9 cellular contexts compared by ENCODE assay signal in genomic region chr16:10181196-10182162, GRCh38. TPM values are rescaled to one million over a fixed set of nuclear protein-coding genes. Genes with fewer than 3 reads are reported as not detected.
A peak's percentile ranks its signal among the peaks of the same experiment; 100 is the strongest.
DNase-seq lines count a peak whose midpoint lies in the region; ATAC-seq and TF ChIP-seq lines count a peak whose summit lies in the region.
"Had no signal": no experiment of that assay in that cellular context is flagged by ENCODE, and none has a peak within 500 bp of the region (broad histone marks: within the 10 kb centered on the region; RNA-seq: fewer than 3 reads in every experiment).

No MANE protein-coding gene starts in this region.

- 2 to 4% methylated on average over 75 to 84 of the region's 85 CpGs for WGBS in GM23248 (ENCODE audit: low coverage in 1 of 2, low lambda C conversion rate in 2 of 2, missing lambda C conversion rate in 2 of 2), 2 experiments

- no peaks in the 10 kb centered on the region for H3K9me3 ChIP-seq in DOHH2 (ENCODE audit: control insufficient read depth, insufficient read depth, low read length)
- H3K9me3 ChIP-seq in GM23248 (ENCODE audit: low read depth): no peaks in the 10 kb centered on the region

- no peaks in the 10 kb centered on the region for H3F3A ChIP-seq in DOHH2 (ENCODE audit: control insufficient read depth, insufficient read depth)
- H3F3A ChIP-seq in GM23248 (ENCODE audit: insufficient read depth): no peaks in the 10 kb centered on the region

- H3K9me2 ChIP-seq in DOHH2 (replicated peaks; ENCODE audit: control insufficient read depth, low read length) (no peaks in the 10 kb centered on the region), GM23248 (ENCODE audit: insufficient read depth) (no peaks in the 10 kb centered on the region)

- DNase-seq in GM23248 (peak; percentile 68), NCI-H82 treated with DMSO at 0.1 percent for 48 hours (lab: John Stamatoyannopoulos, UW; ENCODE audit: unreplicated experiment) (peak; percentile 52), astrocyte of the spinal cord (ENCODE audit: low read depth, low spot score) (peak; percentile 67), hypothalamus (lab: John Stamatoyannopoulos, UW) (peak in 47 of 51 donors; percentile 12 to 86 (median 47)), putamen (ENCODE audit: low spot score) (peak; percentile 84), MV-4-11 (lab: John Stamatoyannopoulos, UW) (no peak)

- H4K20me1 ChIP-seq in DOHH2 (ENCODE audit: control insufficient read depth, insufficient read depth, low read depth, low read length): no peaks in the 10 kb centered on the region
- H4K20me1 ChIP-seq in GM23248 (ENCODE audit: insufficient read depth): no peaks in the 10 kb centered on the region

- no peak overlapping the region for H3K9ac ChIP-seq in GM23248

- peaks cover 26% of the 10 kb centered on the region for H3K27me3 ChIP-seq in DOHH2 (ENCODE audit: control insufficient read depth, low read length)
- peaks cover 23% of the 10 kb centered on the region for H3K27me3 ChIP-seq in GM23248 (replicated peaks; ENCODE audit: insufficient read depth)

- in situ Hi-C loops in GM23248 (cut with MboI): loop anchor here (10.0 to 25.0 kb wide), 2 partner anchors 1037 to 1619 kb away; no protein-coding TSS in a partner anchor
- in situ Hi-C loops in astrocyte of the spinal cord (cut with HindIII; ENCODE audit: low sequenced_read_pairs): no loop called here

- no peak for ATAC-seq in HG02571 (IDR thresholded peaks at IDR 0.05; ENCODE audit: unreplicated experiment)

- H3K27ac ChIP-seq in DOHH2 (ENCODE audit: low read depth, low read length) (no peak overlapping the region), GM23248 (no peak overlapping the region)

- no peaks in the 10 kb centered on the region for H3K4me1 ChIP-seq in DOHH2 (ENCODE audit: control insufficient read depth, low read length)
- H3K4me1 ChIP-seq in GM23248 (ENCODE audit: insufficient read depth): no peaks in the 10 kb centered on the region

- TF ChIP-seq CTCF in DOHH2 (IDR thresholded peaks at IDR 0.05; ENCODE audit: low read depth, low read length, poor library complexity, severe bottlenecking) (peak; percentile 83), astrocyte of the spinal cord (IDR thresholded peaks at IDR 0.05; ENCODE audit: low read depth, low read length) (peak; percentile 84)

- H3K4me3 ChIP-seq in DOHH2 (ENCODE audit: low read length) (no peak overlapping the region), GM23248 (no peak overlapping the region), astrocyte of the spinal cord (ENCODE audit: low read depth, low read length) (peak overlapping the region; percentile 10)

- no peaks in the 10 kb centered on the region for H3K79me2 ChIP-seq in DOHH2 (ENCODE audit: control insufficient read depth, low read length)
- no peaks in the 10 kb centered on the region for H3K79me2 ChIP-seq in GM23248 (ENCODE audit: insufficient read depth)

- H3K36me3 ChIP-seq in DOHH2 (ENCODE audit: control insufficient read depth, low read length) (no peaks in the 10 kb centered on the region), GM23248 (ENCODE audit: low read depth) (no peaks in the 10 kb centered on the region)

- 0 out of 2 replicates have a peak overlapping the region, but pooled peaks have one; percentile 56 for H2AFZ ChIP-seq in GM23248

- peak overlapping the region; percentile 11; the same call in 1 of the 2 replicates for H3K4me2 ChIP-seq in DOHH2 (ENCODE audit: low read length)
- H3K4me2 ChIP-seq in GM23248 (ENCODE audit: unreplicated experiment): no peak overlapping the region

RNA-seq across cellular contexts. Expression of gene GRIN2A, which starts 0.7 kb away (rescaled TPM):
- not detected in 2 replicates for total RNA-seq in GM23248 (2014; rRNA removed; shearing (Covaris generic))
- polyA plus RNA-seq in GM23248 (2016; fragmentation: Nextera tagmentation; extraction: Ambion mirVana): not detected in 2 replicates
- total RNA-seq: activated CD8-positive, alpha-beta memory T cell treated with anti-CD3 and anti-CD28 coated beads for 36 hours had no signal
